ENCODE assay signal across 16 cellular contexts in genomic region chr12:77087427-77087826, GRCh38. TPM values are rescaled to one million over a fixed set of nuclear protein-coding genes. Genes with fewer than 3 reads are reported as not detected.
DNase-seq lines count a peak whose midpoint lies in the region; ATAC-seq and TF ChIP-seq lines count a peak whose summit lies in the region.
"Had no signal": no experiment of that assay in that cellular context is flagged by ENCODE, and none has a peak within 500 bp of the region (broad histone marks: within the 10 kb centered on the region; RNA-seq: fewer than 3 reads in every experiment).

No MANE protein-coding gene starts in this region.

- H3K27ac ChIP-seq in foreskin keratinocyte (no peak overlapping the region), A673 (ENCODE audit: low read depth, low read length, poor library complexity, severe bottlenecking) (no peak overlapping the region)
- H3K27ac ChIP-seq: lower lobe of right lung, spleen, WERI-Rb-1 had no signal

- H3K36me3 ChIP-seq in A673 (ENCODE audit: insufficient read depth, low read length, poor library complexity, severe bottlenecking): no peaks in the 10 kb centered on the region
- H3K36me3 ChIP-seq: lower lobe of right lung, spleen, WERI-Rb-1 had no signal

- CTCF ChIA-PET in A673 (lab: Charles Lee): no interaction called here

- intact Hi-C loops in A673 (cut with micrococcal nuclease; ENCODE audit: unreplicated experiment): no loop called here

- H3K4me1 ChIP-seq in foreskin keratinocyte (peaks cover 9% of the 10 kb centered on the region), A673 (ENCODE audit: insufficient read depth, low read length, poor library complexity, severe bottlenecking) (no peaks in the 10 kb centered on the region)
- H3K4me1 ChIP-seq: lower lobe of right lung, spleen had no signal

- POLR2A ChIA-PET in A673 (lab: Charles Lee; ENCODE audit: low non-redundant PET): no interaction called here

- DNase-seq in NCI-H1694 (lab: John Stamatoyannopoulos, UW): peak; percentile 4
- DNase-seq in NCI-H1694 treated with DMSO at 0.1 percent for 48 hours (lab: John Stamatoyannopoulos, UW): no peak
- DNase-seq in amniotic epithelial cell (ENCODE audit: low read depth): peak; percentile 32
- DNase-seq in foreskin keratinocyte: peak; percentile 82 to 93
- peak; percentile 87 for DNase-seq in stromal cell of bone marrow (ENCODE audit: low read depth)
- no peak for DNase-seq in SK-N-DZ (ENCODE audit: low spot score)
- DNase-seq in GM13977 (ENCODE audit: low spot score): no peak
- DNase-seq in A673 (ENCODE audit: low spot score): no peak
- DNase-seq: activated naive CD4-positive, alpha-beta T cell treated with anti-CD3 and anti-CD28 coated beads for 36 hours; Calu3; hippocampal formation; lower lobe of right lung; NCI-H1048; spleen; substantia nigra; WERI-Rb-1 had no signal

- ATAC-seq in foreskin keratinocyte: peak; percentile 99
- ATAC-seq: lower lobe of right lung had no signal

- in situ Hi-C loops in GM13977 (cut with MboI; ENCODE audit: low pct_unique_long_range_greater_than_20kb, low sequenced_read_pairs, unreplicated experiment): no loop called here

- H3K27me3 ChIP-seq in foreskin keratinocyte: no peaks in the 10 kb centered on the region
- no peaks in the 10 kb centered on the region for H3K27me3 ChIP-seq in A673 (replicated peaks; ENCODE audit: insufficient read depth, low read depth, low read length, poor library complexity)
- H3K27me3 ChIP-seq: spleen had no signal

- no peaks in the 10 kb centered on the region for H3K9me3 ChIP-seq in A673 (ENCODE audit: low read depth, low read length, poor library complexity, severe bottlenecking)
- H3K9me3 ChIP-seq: lower lobe of right lung, spleen had no signal

- TF ChIP-seq CTCF in foreskin keratinocyte (conservative IDR thresholded peaks at IDR 0.05) (no peak), GM13977 (IDR thresholded peaks at IDR 0.05; ENCODE audit: extremely low read depth, insufficient read depth, missing control alignments) (no peak), A673 (conservative IDR thresholded peaks at IDR 0.05; ENCODE audit: low read depth, low read length) (no peak)

- H3K4me3 ChIP-seq in A673 (ENCODE audit: low read depth, low read length, poor library complexity, severe bottlenecking): no peak overlapping the region
- H3K4me3 ChIP-seq: lower lobe of right lung, spleen had no signal

- BruUV-seq in A673 (replicated peaks; lab: Mats Ljungman, UMichigan): no TSS peak

RNA-seq across cellular contexts. Expression of gene E2F7, which starts 22.1 kb away (rescaled TPM):
- total RNA-seq in foreskin keratinocyte (20.8 and 22.3 TPM in 2 replicates), A673 (2021) (26.7 and 28.1 TPM in 2 replicates)
- polyA plus RNA-seq in foreskin keratinocyte: 4.2 and 5.0 TPM in 2 replicates
- 9.2 and 13.4 TPM in 2 replicates for polyA plus RNA-seq in SK-N-DZ (2014; cell fraction: cytosol; rRNA removed)
- polyA plus RNA-seq in SK-N-DZ (2014; cell fraction: nucleus; rRNA removed): 19.2 and 20.1 TPM in 2 replicates

Comparison
In these comparisons a context has a peak if more than half of its experiments do, and no peak if none do; other contexts are left out.
1. DNase-seq: peak in NCI-H1694 (single experiment), amniotic epithelial cell (single experiment), foreskin keratinocyte (2 of 2) and stromal cell of bone marrow (single experiment); none in NCI-H1694 treated with DMSO at 0.1 percent for 48 hours (single experiment), SK-N-DZ (single experiment), GM13977 (single experiment) and A673 (single experiment).